In genomic region chr1:153540394-153541361, GRCh38 we compare ENCODE assay signal across 7 cellular contexts. TPM values are rescaled to one million over a fixed set of nuclear protein-coding genes. Genes with fewer than 3 reads are reported as not detected.
DNase-seq lines count a peak whose midpoint lies in the region; FAIRE-seq and TF ChIP-seq lines count a peak whose summit lies in the region.

A gene with protein sequence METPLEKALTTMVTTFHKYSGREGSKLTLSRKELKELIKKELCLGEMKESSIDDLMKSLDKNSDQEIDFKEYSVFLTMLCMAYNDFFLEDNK (minus strand): TSS chr1:153540934. CDS start chr1:153540191, 743 bp downstream.

- H3K27me3 ChIP-seq in endodermal cell (ENCODE audit: control insufficient read depth, insufficient read depth, low read length, poor library complexity, severe bottlenecking), result peaks cover 9% of the 10 kb centered on the region

- H3K27ac Mint-ChIP-seq in endodermal cell, result no peak within 1 kb of the TSS

- no peak within 1 kb of the TSS for H3K4me3 Mint-ChIP-seq in endodermal cell

- FAIRE-seq in frontal cortex (lab: Jason Lieb, UNC), result no peak

- no peak within 1 kb of the TSS for H3K27ac ChIP-seq in endodermal cell (ENCODE audit: low read depth, low read length)

- H3K36me3 Mint-ChIP-seq in endodermal cell (ENCODE audit: low read depth), result no peaks in the 10 kb centered on the region

- 91 to 93% methylated on average over 5 to 11 of the region's 11 CpGs for WGBS in endodermal cell (ENCODE audit: insufficient coverage in 1 of 2, insufficient read length in 1 of 2), 2 experiments

- H3K9me3 Mint-ChIP-seq in endodermal cell, result no peaks in the 10 kb centered on the region

- peaks cover 15% of the 10 kb centered on the region for H3K27me3 Mint-ChIP-seq in endodermal cell (ENCODE audit: insufficient read depth)

- no peak for TF ChIP-seq CTCF in endodermal cell (conservative IDR thresholded peaks at IDR 0.05)

- H3K4me1 Mint-ChIP-seq in endodermal cell, result peaks cover 28% of the 10 kb centered on the region

- no peaks in the 10 kb centered on the region for H3K36me3 ChIP-seq in endodermal cell (ENCODE audit: control insufficient read depth, insufficient read depth, low read length)

- H3K9ac ChIP-seq in endodermal cell (ENCODE audit: extremely low read depth, low read length, poor library complexity, severe bottlenecking), result no peak within 1 kb of the TSS

- DNase-seq in LHCN-M2 (ENCODE audit: low read depth), result peak; percentile 83
- DNase-seq in UCSD-AML1 (lab: John Stamatoyannopoulos, UW; ENCODE audit: unreplicated experiment), result peak; percentile 48
- peak; percentile 49 for DNase-seq in effector CD4-positive, alpha-beta T cell
- peak; percentile 45 for DNase-seq in stimulated activated CD4-positive, alpha-beta T cell treated with anti-CD3 and anti-CD28 coated beads, Interleukin-1b, Interleukin-23, amount 100 ng/mL, for 48 hours
- no peak for DNase-seq in SHP77 treated with DMSO at 0.1 percent for 48 hours (lab: John Stamatoyannopoulos, UW)
- no peak for DNase-seq in frontal cortex (ENCODE audit: low spot score in 2 of 2)
- DNase-seq in endodermal cell, result no peak

- no peak within 1 kb of the TSS for H3K4me3 ChIP-seq in endodermal cell (ENCODE audit: low read length)

- peaks cover 12% of the 10 kb centered on the region for H3K4me1 ChIP-seq in endodermal cell (ENCODE audit: control insufficient read depth, insufficient read depth, low read length)

- H3K9me3 ChIP-seq in endodermal cell (ENCODE audit: control insufficient read depth, low read length), result no peaks in the 10 kb centered on the region

RNA-seq across cellular contexts. Expression of the gene that starts here (rescaled TPM):
- total RNA-seq in LHCN-M2 (2014; rRNA removed) (1.3 TPM in 1 of 2 replicates, not detected in the other), frontal cortex (not detected), endodermal cell (not detected)
- 3.3 TPM for polyA plus RNA-seq in LHCN-M2 (2012)
- polyA plus RNA-seq in endodermal cell (2013, experiment 1 of 2), result not detected
- not detected for polyA plus RNA-seq in endodermal cell (2013, experiment 2 of 2)

Comparison
In these comparisons a context has a peak if more than half of its experiments do, and no peak if none do; other contexts are left out.
1. DNase-seq: peak in LHCN-M2 (single experiment), UCSD-AML1 (single experiment), effector CD4-positive, alpha-beta T cell (single experiment) and stimulated activated CD4-positive, alpha-beta T cell treated with anti-CD3 and anti-CD28 coated beads, Interleukin-1b, Interleukin-23, amount 100 ng/mL, for 48 hours (single experiment); none in SHP77 treated with DMSO at 0.1 percent for 48 hours (single experiment), frontal cortex (0 of 2) and endodermal cell (single experiment).